Comparison of ENCODE assay signal across 1 cellular context in the genomic region with DNA sequence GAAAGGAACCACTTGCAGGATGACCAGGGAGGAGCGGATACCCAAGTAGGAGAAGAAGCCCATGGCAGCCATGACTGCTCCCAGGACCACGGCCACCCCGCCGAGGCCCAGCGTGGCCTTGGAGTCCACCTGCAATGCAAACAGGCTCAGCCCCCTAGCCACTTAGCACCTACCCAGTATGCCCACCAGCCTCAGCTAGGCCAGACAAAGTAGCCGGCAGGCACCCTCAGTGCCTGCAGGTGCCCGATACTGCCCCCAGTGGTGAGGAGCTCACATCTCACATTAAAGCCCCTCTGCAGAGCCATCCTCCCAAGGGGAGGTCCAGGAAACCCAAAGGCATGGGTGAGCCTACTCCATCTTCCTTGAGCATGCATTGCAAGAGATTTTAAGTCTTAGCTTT.
TF ChIP-seq lines count a peak whose summit lies in the region.

No MANE protein-coding gene starts in this region.

TF ChIP-seq in A549, 52 proteins besides CTCF, POLR2A, EP300 and RAD21 (continued from another document):
- TF ChIP-seq, protein P1, sequence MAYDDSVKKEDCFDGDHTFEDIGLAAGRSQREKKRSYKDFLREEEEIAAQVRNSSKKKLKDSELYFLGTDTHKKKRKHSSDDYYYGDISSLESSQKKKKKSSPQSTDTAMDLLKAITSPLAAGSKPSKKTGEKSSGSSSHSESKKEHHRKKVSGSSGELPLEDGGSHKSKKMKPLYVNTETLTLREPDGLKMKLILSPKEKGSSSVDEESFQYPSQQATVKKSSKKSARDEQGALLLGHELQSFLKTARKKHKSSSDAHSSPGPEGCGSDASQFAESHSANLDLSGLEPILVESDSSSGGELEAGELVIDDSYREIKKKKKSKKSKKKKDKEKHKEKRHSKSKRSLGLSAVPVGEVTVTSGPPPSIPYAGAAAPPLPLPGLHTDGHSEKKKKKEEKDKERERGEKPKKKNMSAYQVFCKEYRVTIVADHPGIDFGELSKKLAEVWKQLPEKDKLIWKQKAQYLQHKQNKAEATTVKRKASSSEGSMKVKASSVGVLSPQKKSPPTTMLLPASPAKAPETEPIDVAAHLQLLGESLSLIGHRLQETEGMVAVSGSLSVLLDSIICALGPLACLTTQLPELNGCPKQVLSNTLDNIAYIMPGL (CRISPR knock-in tag; IDR thresholded peaks at IDR 0.05; ENCODE audit: borderline replicate concordance): no peak
- no peak for TF ChIP-seq EHF (CRISPR knock-in tag; IDR thresholded peaks at IDR 0.05)
